1 cellular context compared by ENCODE assay signal in the genomic region with DNA sequence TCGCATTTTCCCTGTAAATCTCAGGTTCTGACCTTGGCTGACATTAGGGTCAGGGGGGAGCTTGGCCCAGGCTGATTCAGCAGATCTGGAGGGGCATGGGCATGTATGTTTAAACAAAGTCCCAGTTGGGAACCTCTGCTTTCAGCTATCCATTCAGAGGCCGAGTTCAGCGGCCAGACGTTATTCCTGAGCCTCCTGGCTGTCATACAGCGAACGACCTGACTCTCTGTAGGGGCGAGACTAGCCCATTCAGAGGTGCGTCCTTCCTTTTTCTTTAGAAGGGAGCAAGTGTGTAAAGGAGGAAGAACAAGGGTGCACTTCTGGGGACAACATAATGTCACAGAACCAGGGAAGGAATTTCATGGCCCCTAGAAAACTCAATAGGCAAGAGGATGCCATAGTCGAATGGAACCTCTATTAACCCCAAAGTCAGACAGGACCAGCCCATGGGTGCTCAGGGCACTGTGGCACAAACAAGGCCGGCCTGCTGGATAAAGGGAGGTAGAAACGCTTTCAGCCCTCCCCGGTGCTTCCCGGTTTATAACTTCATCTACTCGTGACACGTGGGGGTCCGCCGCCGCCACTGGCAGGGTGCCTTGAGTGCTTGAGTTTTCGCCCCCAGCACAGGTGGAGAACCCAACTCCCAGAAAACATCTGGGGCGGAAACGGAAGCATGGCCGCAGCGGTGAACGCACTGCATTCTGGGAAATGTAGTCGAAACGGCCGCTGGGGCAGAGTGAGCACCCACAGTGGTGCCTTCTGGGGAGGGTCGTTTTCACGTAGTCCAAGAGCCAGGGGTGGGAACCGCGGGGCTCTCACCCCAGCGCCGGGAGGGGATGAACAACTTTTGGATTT.
TF ChIP-seq lines count a peak whose summit lies in the region.

No MANE protein-coding gene starts in this region.

TF ChIP-seq in K562, 482 proteins besides CTCF, POLR2A, EP300 and RAD21 (continued from another document and continues in another):
- TF ChIP-seq RBM25 (IDR thresholded peaks at IDR 0.05; ENCODE audit: low read depth, low read length, severe bottlenecking) (no peak), MTA3 (IDR thresholded peaks at IDR 0.05; ENCODE audit: borderline replicate concordance) (peak; percentile 61; the same call in 1 of the 2 replicates), ARID2 (IDR thresholded peaks at IDR 0.05) (no peak), SAFB2 (IDR thresholded peaks at IDR 0.05; ENCODE audit: borderline replicate concordance, low read depth, low read length, severe bottlenecking) (no peak), CBX5 (IDR thresholded peaks at IDR 0.05; ENCODE audit: borderline replicate concordance, low read depth) (no peak), ZNF77 (CRISPR knock-in tag; IDR thresholded peaks at IDR 0.05) (no peak), NR3C1 (CRISPR knock-in tag; IDR thresholded peaks at IDR 0.05) (no peak), ATF7 (IDR thresholded peaks at IDR 0.05) (peak; percentile 23; the same call in 1 of the 2 replicates), BCOR (IDR thresholded peaks at IDR 0.05) (no peak), TBP (optimal IDR thresholded peaks at IDR 0.05; ENCODE audit: low read depth, low read length) (no peak), MAFK (IDR thresholded peaks at IDR 0.05; ENCODE audit: low read length) (no peak), ZC3H4 (CRISPR knock-in tag; IDR thresholded peaks at IDR 0.05; ENCODE audit: borderline replicate concordance) (no peak), ZNF134 (CRISPR knock-in tag; conservative IDR thresholded peaks at IDR 0.05) (no peak), ZNF778 (CRISPR knock-in tag; IDR thresholded peaks at IDR 0.05) (no peak), SIRT6 (IDR thresholded peaks at IDR 0.05; ENCODE audit: low read depth, low read length) (no peak), ZNF696 (CRISPR knock-in tag; conservative IDR thresholded peaks at IDR 0.05) (no peak), NR2C2 (CRISPR knock-in tag; IDR thresholded peaks at IDR 0.05) (peak; percentile 50; the same call in 1 of the 2 replicates), NR2C2 (tag; IDR thresholded peaks at IDR 0.05) (peak; percentile 70), NFE2 (IDR thresholded peaks at IDR 0.05; ENCODE audit: low read depth) (0 out of 2 replicates have a peak, but pooled peaks have one; percentile 3), SOX6 (IDR thresholded peaks at IDR 0.05) (no peak), RFX7 (CRISPR knock-in tag; IDR thresholded peaks at IDR 0.05) (no peak), PYGO2 (tag; IDR thresholded peaks at IDR 0.05) (no peak), ELF1 (tag; IDR thresholded peaks at IDR 0.05) (peak; percentile 77)
- TF ChIP-seq, protein P1, sequence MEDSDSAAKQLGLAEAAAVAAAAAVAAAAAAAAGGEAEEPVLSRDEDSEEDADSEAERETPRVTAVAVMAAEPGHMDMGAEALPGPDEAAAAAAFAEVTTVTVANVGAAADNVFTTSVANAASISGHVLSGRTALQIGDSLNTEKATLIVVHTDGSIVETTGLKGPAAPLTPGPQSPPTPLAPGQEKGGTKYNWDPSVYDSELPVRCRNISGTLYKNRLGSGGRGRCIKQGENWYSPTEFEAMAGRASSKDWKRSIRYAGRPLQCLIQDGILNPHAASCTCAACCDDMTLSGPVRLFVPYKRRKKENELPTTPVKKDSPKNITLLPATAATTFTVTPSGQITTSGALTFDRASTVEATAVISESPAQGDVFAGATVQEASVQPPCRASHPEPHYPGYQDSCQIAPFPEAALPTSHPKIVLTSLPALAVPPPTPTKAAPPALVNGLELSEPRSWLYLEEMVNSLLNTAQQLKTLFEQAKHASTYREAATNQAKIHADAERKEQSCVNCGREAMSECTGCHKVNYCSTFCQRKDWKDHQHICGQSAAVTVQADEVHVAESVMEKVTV (CRISPR knock-in tag; IDR thresholded peaks at IDR 0.05) = no peak
- TF ChIP-seq, protein P2, sequence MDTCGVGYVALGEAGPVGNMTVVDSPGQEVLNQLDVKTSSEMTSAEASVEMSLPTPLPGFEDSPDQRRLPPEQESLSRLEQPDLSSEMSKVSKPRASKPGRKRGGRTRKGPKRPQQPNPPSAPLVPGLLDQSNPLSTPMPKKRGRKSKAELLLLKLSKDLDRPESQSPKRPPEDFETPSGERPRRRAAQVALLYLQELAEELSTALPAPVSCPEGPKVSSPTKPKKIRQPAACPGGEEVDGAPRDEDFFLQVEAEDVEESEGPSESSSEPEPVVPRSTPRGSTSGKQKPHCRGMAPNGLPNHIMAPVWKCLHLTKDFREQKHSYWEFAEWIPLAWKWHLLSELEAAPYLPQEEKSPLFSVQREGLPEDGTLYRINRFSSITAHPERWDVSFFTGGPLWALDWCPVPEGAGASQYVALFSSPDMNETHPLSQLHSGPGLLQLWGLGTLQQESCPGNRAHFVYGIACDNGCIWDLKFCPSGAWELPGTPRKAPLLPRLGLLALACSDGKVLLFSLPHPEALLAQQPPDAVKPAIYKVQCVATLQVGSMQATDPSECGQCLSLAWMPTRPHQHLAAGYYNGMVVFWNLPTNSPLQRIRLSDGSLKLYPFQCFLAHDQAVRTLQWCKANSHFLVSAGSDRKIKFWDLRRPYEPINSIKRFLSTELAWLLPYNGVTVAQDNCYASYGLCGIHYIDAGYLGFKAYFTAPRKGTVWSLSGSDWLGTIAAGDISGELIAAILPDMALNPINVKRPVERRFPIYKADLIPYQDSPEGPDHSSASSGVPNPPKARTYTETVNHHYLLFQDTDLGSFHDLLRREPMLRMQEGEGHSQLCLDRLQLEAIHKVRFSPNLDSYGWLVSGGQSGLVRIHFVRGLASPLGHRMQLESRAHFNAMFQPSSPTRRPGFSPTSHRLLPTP (IDR thresholded peaks at IDR 0.05; ENCODE audit: borderline replicate concordance, extremely low read depth, insufficient read length) = no peak
- TF ChIP-seq, protein P3, sequence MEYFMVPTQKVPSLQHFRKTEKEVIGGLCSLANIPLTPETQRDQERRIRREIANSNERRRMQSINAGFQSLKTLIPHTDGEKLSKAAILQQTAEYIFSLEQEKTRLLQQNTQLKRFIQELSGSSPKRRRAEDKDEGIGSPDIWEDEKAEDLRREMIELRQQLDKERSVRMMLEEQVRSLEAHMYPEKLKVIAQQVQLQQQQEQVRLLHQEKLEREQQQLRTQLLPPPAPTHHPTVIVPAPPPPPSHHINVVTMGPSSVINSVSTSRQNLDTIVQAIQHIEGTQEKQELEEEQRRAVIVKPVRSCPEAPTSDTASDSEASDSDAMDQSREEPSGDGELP (CRISPR knock-in tag; IDR thresholded peaks at IDR 0.05; ENCODE audit: borderline replicate concordance) = peak; percentile 89
- TF ChIP-seq, protein P4, sequence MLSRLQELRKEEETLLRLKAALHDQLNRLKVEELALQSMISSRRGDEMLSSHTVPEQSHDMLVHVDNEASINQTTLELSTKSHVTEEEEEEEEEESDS (CRISPR knock-in tag; IDR thresholded peaks at IDR 0.05) = no peak
- TF ChIP-seq, protein P5, sequence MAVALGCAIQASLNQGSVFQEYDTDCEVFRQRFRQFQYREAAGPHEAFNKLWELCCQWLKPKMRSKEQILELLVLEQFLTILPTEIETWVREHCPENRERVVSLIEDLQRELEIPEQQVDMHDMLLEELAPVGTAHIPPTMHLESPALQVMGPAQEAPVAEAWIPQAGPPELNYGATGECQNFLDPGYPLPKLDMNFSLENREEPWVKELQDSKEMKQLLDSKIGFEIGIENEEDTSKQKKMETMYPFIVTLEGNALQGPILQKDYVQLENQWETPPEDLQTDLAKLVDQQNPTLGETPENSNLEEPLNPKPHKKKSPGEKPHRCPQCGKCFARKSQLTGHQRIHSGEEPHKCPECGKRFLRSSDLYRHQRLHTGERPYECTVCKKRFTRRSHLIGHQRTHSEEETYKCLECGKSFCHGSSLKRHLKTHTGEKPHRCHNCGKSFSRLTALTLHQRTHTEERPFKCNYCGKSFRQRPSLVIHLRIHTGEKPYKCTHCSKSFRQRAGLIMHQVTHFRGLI (CRISPR knock-in tag; IDR thresholded peaks at IDR 0.05) = no peak
- TF ChIP-seq, protein P6, sequence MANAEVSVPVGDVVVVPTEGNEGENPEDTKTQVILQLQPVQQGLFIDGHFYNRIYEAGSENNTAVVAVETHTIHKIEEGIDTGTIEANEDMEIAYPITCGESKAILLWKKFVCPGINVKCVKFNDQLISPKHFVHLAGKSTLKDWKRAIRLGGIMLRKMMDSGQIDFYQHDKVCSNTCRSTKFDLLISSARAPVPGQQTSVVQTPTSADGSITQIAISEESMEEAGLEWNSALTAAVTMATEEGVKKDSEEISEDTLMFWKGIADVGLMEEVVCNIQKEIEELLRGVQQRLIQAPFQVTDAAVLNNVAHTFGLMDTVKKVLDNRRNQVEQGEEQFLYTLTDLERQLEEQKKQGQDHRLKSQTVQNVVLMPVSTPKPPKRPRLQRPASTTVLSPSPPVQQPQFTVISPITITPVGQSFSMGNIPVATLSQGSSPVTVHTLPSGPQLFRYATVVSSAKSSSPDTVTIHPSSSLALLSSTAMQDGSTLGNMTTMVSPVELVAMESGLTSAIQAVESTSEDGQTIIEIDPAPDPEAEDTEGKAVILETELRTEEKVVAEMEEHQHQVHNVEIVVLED (CRISPR knock-in tag; IDR thresholded peaks at IDR 0.05) = no peak
- TF ChIP-seq, protein P7, sequence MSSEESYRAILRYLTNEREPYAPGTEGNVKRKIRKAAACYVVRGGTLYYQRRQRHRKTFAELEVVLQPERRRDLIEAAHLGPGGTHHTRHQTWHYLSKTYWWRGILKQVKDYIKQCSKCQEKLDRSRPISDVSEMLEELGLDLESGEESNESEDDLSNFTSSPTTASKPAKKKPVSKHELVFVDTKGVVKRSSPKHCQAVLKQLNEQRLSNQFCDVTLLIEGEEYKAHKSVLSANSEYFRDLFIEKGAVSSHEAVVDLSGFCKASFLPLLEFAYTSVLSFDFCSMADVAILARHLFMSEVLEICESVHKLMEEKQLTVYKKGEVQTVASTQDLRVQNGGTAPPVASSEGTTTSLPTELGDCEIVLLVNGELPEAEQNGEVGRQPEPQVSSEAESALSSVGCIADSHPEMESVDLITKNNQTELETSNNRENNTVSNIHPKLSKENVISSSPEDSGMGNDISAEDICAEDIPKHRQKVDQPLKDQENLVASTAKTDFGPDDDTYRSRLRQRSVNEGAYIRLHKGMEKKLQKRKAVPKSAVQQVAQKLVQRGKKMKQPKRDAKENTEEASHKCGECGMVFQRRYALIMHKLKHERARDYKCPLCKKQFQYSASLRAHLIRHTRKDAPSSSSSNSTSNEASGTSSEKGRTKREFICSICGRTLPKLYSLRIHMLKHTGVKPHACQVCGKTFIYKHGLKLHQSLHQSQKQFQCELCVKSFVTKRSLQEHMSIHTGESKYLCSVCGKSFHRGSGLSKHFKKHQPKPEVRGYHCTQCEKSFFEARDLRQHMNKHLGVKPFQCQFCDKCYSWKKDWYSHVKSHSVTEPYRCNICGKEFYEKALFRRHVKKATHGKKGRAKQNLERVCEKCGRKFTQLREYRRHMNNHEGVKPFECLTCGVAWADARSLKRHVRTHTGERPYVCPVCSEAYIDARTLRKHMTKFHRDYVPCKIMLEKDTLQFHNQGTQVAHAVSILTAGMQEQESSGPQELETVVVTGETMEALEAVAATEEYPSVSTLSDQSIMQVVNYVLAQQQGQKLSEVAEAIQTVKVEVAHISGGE (CRISPR knock-in tag; IDR thresholded peaks at IDR 0.05) = no peak; a peak in 1 of 6 replicates
- TF ChIP-seq, protein P8, sequence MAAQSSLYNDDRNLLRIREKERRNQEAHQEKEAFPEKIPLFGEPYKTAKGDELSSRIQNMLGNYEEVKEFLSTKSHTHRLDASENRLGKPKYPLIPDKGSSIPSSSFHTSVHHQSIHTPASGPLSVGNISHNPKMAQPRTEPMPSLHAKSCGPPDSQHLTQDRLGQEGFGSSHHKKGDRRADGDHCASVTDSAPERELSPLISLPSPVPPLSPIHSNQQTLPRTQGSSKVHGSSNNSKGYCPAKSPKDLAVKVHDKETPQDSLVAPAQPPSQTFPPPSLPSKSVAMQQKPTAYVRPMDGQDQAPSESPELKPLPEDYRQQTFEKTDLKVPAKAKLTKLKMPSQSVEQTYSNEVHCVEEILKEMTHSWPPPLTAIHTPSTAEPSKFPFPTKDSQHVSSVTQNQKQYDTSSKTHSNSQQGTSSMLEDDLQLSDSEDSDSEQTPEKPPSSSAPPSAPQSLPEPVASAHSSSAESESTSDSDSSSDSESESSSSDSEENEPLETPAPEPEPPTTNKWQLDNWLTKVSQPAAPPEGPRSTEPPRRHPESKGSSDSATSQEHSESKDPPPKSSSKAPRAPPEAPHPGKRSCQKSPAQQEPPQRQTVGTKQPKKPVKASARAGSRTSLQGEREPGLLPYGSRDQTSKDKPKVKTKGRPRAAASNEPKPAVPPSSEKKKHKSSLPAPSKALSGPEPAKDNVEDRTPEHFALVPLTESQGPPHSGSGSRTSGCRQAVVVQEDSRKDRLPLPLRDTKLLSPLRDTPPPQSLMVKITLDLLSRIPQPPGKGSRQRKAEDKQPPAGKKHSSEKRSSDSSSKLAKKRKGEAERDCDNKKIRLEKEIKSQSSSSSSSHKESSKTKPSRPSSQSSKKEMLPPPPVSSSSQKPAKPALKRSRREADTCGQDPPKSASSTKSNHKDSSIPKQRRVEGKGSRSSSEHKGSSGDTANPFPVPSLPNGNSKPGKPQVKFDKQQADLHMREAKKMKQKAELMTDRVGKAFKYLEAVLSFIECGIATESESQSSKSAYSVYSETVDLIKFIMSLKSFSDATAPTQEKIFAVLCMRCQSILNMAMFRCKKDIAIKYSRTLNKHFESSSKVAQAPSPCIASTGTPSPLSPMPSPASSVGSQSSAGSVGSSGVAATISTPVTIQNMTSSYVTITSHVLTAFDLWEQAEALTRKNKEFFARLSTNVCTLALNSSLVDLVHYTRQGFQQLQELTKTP (IDR thresholded peaks at IDR 0.05; ENCODE audit: low read depth in 1 of 2, partially characterized antibody in 2 of 2) = peak in 1 of 2 experiments; percentile 94
- TF ChIP-seq, protein P9, sequence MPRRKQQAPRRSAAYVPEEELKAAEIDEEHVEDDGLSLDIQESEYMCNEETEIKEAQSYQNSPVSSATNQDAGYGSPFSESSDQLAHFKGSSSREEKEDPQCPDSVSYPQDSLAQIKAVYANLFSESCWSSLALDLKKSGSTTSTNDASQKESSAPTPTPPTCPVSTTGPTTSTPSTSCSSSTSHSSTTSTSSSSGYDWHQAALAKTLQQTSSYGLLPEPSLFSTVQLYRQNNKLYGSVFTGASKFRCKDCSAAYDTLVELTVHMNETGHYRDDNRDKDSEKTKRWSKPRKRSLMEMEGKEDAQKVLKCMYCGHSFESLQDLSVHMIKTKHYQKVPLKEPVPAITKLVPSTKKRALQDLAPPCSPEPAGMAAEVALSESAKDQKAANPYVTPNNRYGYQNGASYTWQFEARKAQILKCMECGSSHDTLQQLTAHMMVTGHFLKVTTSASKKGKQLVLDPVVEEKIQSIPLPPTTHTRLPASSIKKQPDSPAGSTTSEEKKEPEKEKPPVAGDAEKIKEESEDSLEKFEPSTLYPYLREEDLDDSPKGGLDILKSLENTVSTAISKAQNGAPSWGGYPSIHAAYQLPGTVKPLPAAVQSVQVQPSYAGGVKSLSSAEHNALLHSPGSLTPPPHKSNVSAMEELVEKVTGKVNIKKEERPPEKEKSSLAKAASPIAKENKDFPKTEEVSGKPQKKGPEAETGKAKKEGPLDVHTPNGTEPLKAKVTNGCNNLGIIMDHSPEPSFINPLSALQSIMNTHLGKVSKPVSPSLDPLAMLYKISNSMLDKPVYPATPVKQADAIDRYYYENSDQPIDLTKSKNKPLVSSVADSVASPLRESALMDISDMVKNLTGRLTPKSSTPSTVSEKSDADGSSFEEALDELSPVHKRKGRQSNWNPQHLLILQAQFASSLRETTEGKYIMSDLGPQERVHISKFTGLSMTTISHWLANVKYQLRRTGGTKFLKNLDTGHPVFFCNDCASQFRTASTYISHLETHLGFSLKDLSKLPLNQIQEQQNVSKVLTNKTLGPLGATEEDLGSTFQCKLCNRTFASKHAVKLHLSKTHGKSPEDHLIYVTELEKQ (CRISPR knock-in tag; IDR thresholded peaks at IDR 0.05) = no peak
